ENCODE assay signal across 8 cellular contexts in genomic region chr14:93103392-93104080, GRCh38. TPM values are rescaled to one million over a fixed set of nuclear protein-coding genes. Genes with fewer than 3 reads are reported as not detected.
DNase-seq lines count a peak whose midpoint lies in the region; ATAC-seq, FAIRE-seq and TF ChIP-seq lines count a peak whose summit lies in the region.

No MANE protein-coding gene starts in this region.

- H3K4me3 ChIP-seq in keratinocyte (ENCODE audit: control insufficient read depth in 2 of 3, extremely low read depth in 1 of 3, insufficient read depth in 2 of 3, low read depth in 1 of 3, low read length in 3 of 3) (no peak overlapping the region), tibial nerve (no peak overlapping the region)

- peaks cover 78% of the 10 kb centered on the region for H3K79me2 ChIP-seq in keratinocyte (ENCODE audit: control insufficient read depth, insufficient read depth, low read length)

- H3K9me3 Mint-ChIP-seq in activated CD8-positive, alpha-beta memory T cell treated with anti-CD3 and anti-CD28 coated beads, Interleukin-2, amount 10 ng/mL, durations not matched to agents 7 days and 5 days (ENCODE audit: low read depth), result no peaks in the 10 kb centered on the region

- 78 to 84% methylated on average over 9 of the region's 9 CpGs for WGBS in tibial nerve, 2 donors

- H3K36me3 ChIP-seq in keratinocyte (ENCODE audit: control insufficient read depth in 2 of 2, extremely low read depth in 1 of 2, insufficient read depth in 2 of 2, low read length in 2 of 2) (no peaks in the 10 kb centered on the region), tibial nerve (no peaks in the 10 kb centered on the region)

- H3K4me3 Mint-ChIP-seq in activated CD8-positive, alpha-beta memory T cell treated with anti-CD3 and anti-CD28 coated beads, Interleukin-2, amount 10 ng/mL, durations not matched to agents 7 days and 5 days, result peak overlapping the region; percentile 76

- H4K20me1 ChIP-seq in keratinocyte (ENCODE audit: control insufficient read depth, extremely low read depth, insufficient read depth, low read length), result peaks cover 6% of the 10 kb centered on the region

- no peaks in the 10 kb centered on the region for H3K36me3 Mint-ChIP-seq in activated CD8-positive, alpha-beta memory T cell treated with anti-CD3 and anti-CD28 coated beads, Interleukin-2, amount 10 ng/mL, durations not matched to agents 7 days and 5 days

- dilution Hi-C loops in keratinocyte (cut with MboI; ENCODE audit: extremely low pct_ligation_motif_present, low sequenced_read_pairs), result no loop called here

- no peaks in the 10 kb centered on the region for H3K9me3 ChIP-seq in keratinocyte (ENCODE audit: control insufficient read depth, low read depth, low read length)
- no peaks in the 10 kb centered on the region for H3K9me3 ChIP-seq in tibial nerve

- H3K27me3 ChIP-seq in keratinocyte (ENCODE audit: control insufficient read depth, extremely low read depth, insufficient read depth, low read length) (no peaks in the 10 kb centered on the region), tibial nerve (no peaks in the 10 kb centered on the region)

- H3K27me3 Mint-ChIP-seq in activated CD8-positive, alpha-beta memory T cell treated with anti-CD3 and anti-CD28 coated beads, Interleukin-2, amount 10 ng/mL, durations not matched to agents 7 days and 5 days, result no peaks in the 10 kb centered on the region

- peak overlapping the region; percentile 61 for H3K4me2 ChIP-seq in keratinocyte (ENCODE audit: control insufficient read depth, extremely low read depth, insufficient read depth, low read depth, low read length)

- no peak overlapping the region for H2AFZ ChIP-seq in keratinocyte (ENCODE audit: control insufficient read depth, low read length)

- ATAC-seq in GM21786 (IDR thresholded peaks at IDR 0.05; ENCODE audit: unreplicated experiment), result peak; percentile 98
- peak; percentile 99 for ATAC-seq in activated CD8-positive, alpha-beta memory T cell treated with anti-CD3 and anti-CD28 coated beads, Interleukin-2, amount 10 ng/mL, durations not matched to agents 7 days and 5 days

- TF ChIP-seq POLR2A in GM12892 (IDR thresholded peaks at IDR 0.05; ENCODE audit: low read depth, low read length) (no peak; the same call in 1 of the 2 replicates), tibial nerve (IDR thresholded peaks at IDR 0.05) (no peak)

- no peak for TF ChIP-seq CTCF in keratinocyte (optimal IDR thresholded peaks at IDR 0.05 in 1 of 3, IDR thresholded peaks at IDR 0.05 in 1 of 3, conservative IDR thresholded peaks at IDR 0.05 in 1 of 3; ENCODE audit: extremely low read depth in 1 of 3, insufficient read depth in 2 of 3, low read length in 3 of 3)
- TF ChIP-seq CTCF in tibial nerve (IDR thresholded peaks at IDR 0.05), result no peak

- peak; percentile 86 for DNase-seq in GM12892 (ENCODE audit: insufficient read length)
- peak; percentile 48 for DNase-seq in M059J (ENCODE audit: low read depth)
- peak; percentile 95 for DNase-seq in activated CD8-positive, alpha-beta memory T cell treated with anti-CD3 and anti-CD28 coated beads, Interleukin-2, amount 10 ng/mL, durations not matched to agents 7 days and 5 days
- no peak for DNase-seq in keratinocyte (ENCODE audit: low read depth, low spot score)
- no peak for DNase-seq in tibial nerve (ENCODE audit: low spot score in 2 of 2)
- DNase-seq in KG1 (lab: John Stamatoyannopoulos, UW), result no peak
- no peak for DNase-seq in kidney glomerular epithelial cell (lab: John Stamatoyannopoulos, UW)

- H3K9ac ChIP-seq in keratinocyte (ENCODE audit: control insufficient read depth, extremely low read depth, insufficient read depth, low read length), result peak overlapping the region; percentile 38

- peaks cover 52% of the 10 kb centered on the region for H3K4me1 Mint-ChIP-seq in activated CD8-positive, alpha-beta memory T cell treated with anti-CD3 and anti-CD28 coated beads, Interleukin-2, amount 10 ng/mL, durations not matched to agents 7 days and 5 days

- no peak for TF ChIP-seq EP300 in tibial nerve (IDR thresholded peaks at IDR 0.05)

- H3K27ac ChIP-seq in keratinocyte (ENCODE audit: control insufficient read depth, insufficient read depth, low read length) (peak overlapping the region; percentile 41), tibial nerve (peak overlapping the region in 3 of 4 donors; percentile 21 to 51 (median 28))

- FAIRE-seq in GM12892 (lab: Jason Lieb, UNC), result peak; percentile 84
- FAIRE-seq in keratinocyte (lab: Jason Lieb, UNC), result no peak

- CTCF ChIA-PET in activated CD8-positive, alpha-beta memory T cell treated with anti-CD3 and anti-CD28 coated beads, Interleukin-2, amount 10 ng/mL, durations not matched to agents 7 days and 5 days (lab: Charles Lee), result interaction anchor here (0.6 to 13.1 kb wide), 8 partner anchors 10 to 388 kb away, joined by 3 to 155 read pairs (median 4); partner anchors contain the start of gene ITPK1

- H3K9me1 ChIP-seq in keratinocyte (ENCODE audit: control insufficient read depth, extremely low read depth, insufficient read depth, low read length), result peaks cover 13% of the 10 kb centered on the region

- peak overlapping the region; percentile 98 for H3K27ac Mint-ChIP-seq in activated CD8-positive, alpha-beta memory T cell treated with anti-CD3 and anti-CD28 coated beads, Interleukin-2, amount 10 ng/mL, durations not matched to agents 7 days and 5 days

- peaks cover 36% of the 10 kb centered on the region for H3K4me1 ChIP-seq in keratinocyte (ENCODE audit: control insufficient read depth, extremely low read depth, insufficient read depth, low read length)
- H3K4me1 ChIP-seq in tibial nerve, result peaks cover 0 to 92% (median 46%) of the 10 kb centered on the region in 4 donors

RNA-seq across cellular contexts. Expression of gene ITPK1, which starts 12.2 kb away (rescaled TPM):
- polyA plus RNA-seq in GM12892 (2012; ENCODE audit: missing spikeins), result 22.0 TPM
- total RNA-seq in M059J (2014; rRNA removed; shearing (Covaris generic)), result 5.6 and 10.2 TPM in 2 replicates
- total RNA-seq in activated CD8-positive, alpha-beta memory T cell treated with anti-CD3 and anti-CD28 coated beads, Interleukin-2, amount 10 ng/mL, durations not matched to agents 7 days and 5 days, result 100 to 1,000 TPM in 1 of 2 experiments, 10 to 100 TPM in 1; 96.1 to 103 TPM
- polyA plus RNA-seq in keratinocyte, result 67.8 to 75.9 TPM (median 68.9 TPM) in 3 replicates
- 25.8 TPM for polyA plus RNA-seq in keratinocyte (2011; ENCODE audit: low read depth)
- 54.9 and 72.4 TPM in 2 replicates for polyA plus RNA-seq in keratinocyte (2011; cell fraction: cytosol; rRNA removed)
- 36.1 and 43.0 TPM in 2 replicates for polyA plus RNA-seq in keratinocyte (2011; cell fraction: nucleus; rRNA removed)
- 32.1 and 64.1 TPM in 2 replicates for polyA plus RNA-seq in keratinocyte (2012; ENCODE audit: low replicate concordance)
- 153 to 330 TPM (median 164 TPM) in 3 replicates for polyA minus RNA-seq in keratinocyte
- 59.7 TPM for polyA minus RNA-seq in keratinocyte (2011; cell fraction: cytosol; rRNA and poly(A)+ RNA removed)
- 21.7 and 45.4 TPM in 2 replicates for polyA minus RNA-seq in keratinocyte (2011; cell fraction: nucleus; rRNA and poly(A)+ RNA removed)
- total RNA-seq in tibial nerve, result 100 to 1,000 TPM in 1 of 4 donors, 10 to 100 TPM in 3; 67.4 to 121 (median 92.5) TPM

Comparison
In these comparisons a context has a peak if more than half of its experiments do, and no peak if none do; other contexts are left out.
1. DNase-seq: peak in GM12892 (single experiment), M059J (single experiment) and activated CD8-positive, alpha-beta memory T cell treated with anti-CD3 and anti-CD28 coated beads, Interleukin-2, amount 10 ng/mL, durations not matched to agents 7 days and 5 days (single experiment); none in keratinocyte (single experiment), tibial nerve (0 of 2), KG1 (single experiment) and kidney glomerular epithelial cell (single experiment).